In genomic region chr3:139389552-139390368, GRCh38 we compare ENCODE assay signal across 8 cellular contexts. TPM values are rescaled to one million over a fixed set of nuclear protein-coding genes. Genes with fewer than 3 reads are reported as not detected.
DNase-seq lines count a peak whose midpoint lies in the region; ATAC-seq and TF ChIP-seq lines count a peak whose summit lies in the region.

Gene COPB2, minus strand, starts transcription at chr3:139389647. Its CDS starts 97 bp downstream, at chr3:139389550.

- H3K4me1 Mint-ChIP-seq in dendritic cell treated with granulocyte-macrophage colony-stimulating factor and Interleukin-4, amounts not matched to agents 40 ng/mL and 50 ng/mL, for 4 days (ENCODE audit: low read depth) = peaks cover 29% of the 10 kb centered on the region

- TF ChIP-seq CTCF in C4-2B (conservative IDR thresholded peaks at IDR 0.05) = no peak

- intact Hi-C loops in dendritic cell treated with granulocyte-macrophage colony-stimulating factor and Interleukin-4, amounts not matched to agents 40 ng/mL and 50 ng/mL, for 4 days (cut with micrococcal nuclease) = loop anchor here (1.0 to 5.0 kb wide), 3 partner anchors 46 to 1553 kb away; partner anchors contain the start of gene SLC25A36

- peak within 1 kb of the TSS; percentile 95 for H3K27ac Mint-ChIP-seq in dendritic cell treated with granulocyte-macrophage colony-stimulating factor and Interleukin-4, amounts not matched to agents 40 ng/mL and 50 ng/mL, for 4 days

- H3K4me3 Mint-ChIP-seq in dendritic cell treated with granulocyte-macrophage colony-stimulating factor and Interleukin-4, amounts not matched to agents 40 ng/mL and 50 ng/mL, for 4 days = peak within 1 kb of the TSS; percentile 80

- no peaks in the 10 kb centered on the region for H3K27me3 Mint-ChIP-seq in dendritic cell treated with granulocyte-macrophage colony-stimulating factor and Interleukin-4, amounts not matched to agents 40 ng/mL and 50 ng/mL, for 4 days

- H3K36me3 Mint-ChIP-seq in dendritic cell treated with granulocyte-macrophage colony-stimulating factor and Interleukin-4, amounts not matched to agents 40 ng/mL and 50 ng/mL, for 4 days (ENCODE audit: low read depth) = peaks cover 28% of the 10 kb centered on the region

- DNase-seq in NCI-H774 (lab: John Stamatoyannopoulos, UW) (peak; percentile 98), left lobe of liver (ENCODE audit: low spot score) (peak; percentile 100)
- peak; percentile 90 to 93 for DNase-seq in activated CD4-positive, alpha-beta T cell treated with anti-CD3 and anti-CD28 coated beads, Interleukin-2, amount 50 U/mL, for 4 hours
- peak; percentile 89 for DNase-seq in stimulated activated CD4-positive, alpha-beta T cell treated with anti-CD3 and anti-CD28 coated beads, Interleukin-2, amount 100 ng/mL, for 4 hours (ENCODE audit: low read depth)

- no peaks in the 10 kb centered on the region for H3K9me3 Mint-ChIP-seq in dendritic cell treated with granulocyte-macrophage colony-stimulating factor and Interleukin-4, amounts not matched to agents 40 ng/mL and 50 ng/mL, for 4 days

- H3K27ac ChIP-seq in C4-2B = peak within 1 kb of the TSS; percentile 93

- ATAC-seq in GM19395 (IDR thresholded peaks at IDR 0.05; ENCODE audit: unreplicated experiment) (peak; percentile 98), HG03565 (IDR thresholded peaks at IDR 0.05; ENCODE audit: unreplicated experiment) (peak; percentile 97), left lobe of liver (peak; percentile 97)

RNA-seq across cellular contexts. Expression of gene COPB2, which starts in this region (rescaled TPM):
- 60.0 TPM for total RNA-seq in left lobe of liver

Comparison
In these comparisons a context has a peak if more than half of its experiments do, and no peak if none do; other contexts are left out.
1. Peak in every context shown above with its lines: DNase-seq, ATAC-seq and H3K27ac ChIP-seq.